ENCODE assay signal across 19 cellular contexts in the genomic region with DNA sequence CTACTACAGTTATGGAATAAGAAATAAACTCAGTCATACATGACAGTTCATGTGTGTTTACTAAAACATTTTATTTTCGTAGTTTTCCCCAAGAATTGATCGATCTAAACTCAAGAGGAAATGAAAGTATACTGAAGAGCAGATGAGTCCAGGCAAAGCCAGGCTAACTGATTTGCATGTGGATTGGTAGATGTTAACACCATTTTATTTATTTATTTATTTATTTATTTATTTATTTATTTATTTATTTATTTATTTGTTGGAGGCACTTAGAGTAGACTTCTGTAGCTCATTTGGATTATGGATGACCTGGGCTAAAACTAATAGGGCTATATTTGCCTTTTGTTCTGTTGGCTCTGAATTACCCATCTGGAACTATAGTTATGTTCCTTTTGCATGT.
"Had no signal": no experiment of that assay in that cellular context is flagged by ENCODE, and none has a peak within 500 bp of the region (broad histone marks: within the 10 kb centered on the region; RNA-seq: fewer than 3 reads in every experiment).

No MANE protein-coding gene starts in this region.

- DNase-seq: activated CD4-positive, alpha-beta T cell treated with anti-CD3 and anti-CD28 coated beads for 1 hour; activated CD4-positive, alpha-beta T cell treated with anti-CD3 and anti-CD28 coated beads, Interleukin-2, amount 10 ng/mL, durations not matched to agents 24 days and 14 days; activated CD4-positive, alpha-beta T cell treated with anti-CD3 and anti-CD28 coated beads, Interleukin-2, amount 50 U/mL, for 48 hours; activated CD8-positive, alpha-beta memory T cell treated with anti-CD3 and anti-CD28 coated beads, Interleukin-2, amount 10 ng/mL, durations not matched to agents 7 days and 5 days; activated gamma-delta T cell; activated naive CD4-positive, alpha-beta T cell treated with anti-CD3 and anti-CD28 coated beads for 36 hours; activated T-cell treated with anti-CD3 and anti-CD28 coated beads, Interleukin-2, amount 50 U/mL, for 24 hours; amygdala; cortex of kidney; NCI-H1105; NCI-H1436; NCI-H1694 treated with DMSO at 0.1 percent for 48 hours; NCI-H2029 treated with DMSO at 0.1 percent for 48 hours; NCI-H510A treated with DMSO at 0.1 percent for 48 hours; SIG-M5; T-helper 17 cell; T-helper 9 cell had no signal

- ATAC-seq: activated CD8-positive, alpha-beta memory T cell treated with anti-CD3 and anti-CD28 coated beads, Interleukin-2, amount 10 ng/mL, durations not matched to agents 7 days and 5 days; T-helper 17 cell; WTC11 had no signal

- FAIRE-seq: astrocyte had no signal
